8 cellular contexts compared by ENCODE assay signal in genomic region chr9:35882265-35882848, GRCh38. TPM values are rescaled to one million over a fixed set of nuclear protein-coding genes. Genes with fewer than 3 reads are reported as not detected.
DNase-seq lines count a peak whose midpoint lies in the region; ATAC-seq and TF ChIP-seq lines count a peak whose summit lies in the region.

No MANE protein-coding gene starts in this region.

- H3K27me3 ChIP-seq in H9 (ENCODE audit: insufficient read depth, low read length) (no peaks in the 10 kb centered on the region), lower lobe of right lung (ENCODE audit: low read depth) (no peaks in the 10 kb centered on the region)

- WGBS in H9 (ENCODE audit: extremely low coverage, insufficient read length, low lambda C conversion rate): no CpG with 5 or more reads among the region's 4 CpGs

- no peak overlapping the region for H3K18ac ChIP-seq in H9 (ENCODE audit: insufficient read length, low read depth, low read length)

- H3K4me3 Mint-ChIP-seq in H9: no peak overlapping the region

- H2BK15ac ChIP-seq in H9 (ENCODE audit: low read depth, low read length): no peak overlapping the region

- H3K23ac ChIP-seq in H9 (ENCODE audit: insufficient read length, low read depth, low read length): no peak overlapping the region

- H4K8ac ChIP-seq in H9 (replicated peaks; ENCODE audit: insufficient read length, low read depth, low read length): no peak overlapping the region

- peaks cover 0 to 17% of the 10 kb centered on the region in 2 experiments; a peak in 2 of 4 replicates for H3K4me1 Mint-ChIP-seq in H9

- H2BK12ac ChIP-seq in H9 (ENCODE audit: insufficient read length, low read depth, low read length): no peak overlapping the region

- H3K14ac ChIP-seq in H9 (ENCODE audit: insufficient read depth, low read length): no peak overlapping the region

- H3K4ac ChIP-seq in H9 (ENCODE audit: low read depth, low read length): no peak overlapping the region

- H3K79me1 ChIP-seq in H9 (ENCODE audit: insufficient read depth, low read depth, low read length, poor library complexity, severe bottlenecking): no peaks in the 10 kb centered on the region

- no peaks in the 10 kb centered on the region for H3K23me2 ChIP-seq in H9 (ENCODE audit: insufficient read length, low read depth, low read length, poor library complexity, severe bottlenecking)

- H3K27me3 Mint-ChIP-seq in H9 (ENCODE audit: low read depth): peaks cover 3% of the 10 kb centered on the region

- no peak overlapping the region for H2BK20ac ChIP-seq in H9 (ENCODE audit: low read depth, low read length, poor library complexity, severe bottlenecking)

- no peak overlapping the region for H3K9ac ChIP-seq in H9 (ENCODE audit: extremely low read depth, insufficient read length, low read length)

- no peak overlapping the region for H2AK5ac ChIP-seq in H9 (ENCODE audit: insufficient read length, low read length)

- no peak overlapping the region for H3K56ac ChIP-seq in H9 (ENCODE audit: insufficient read length, low read depth, low read length)

- intact Hi-C loops in lower lobe of right lung (cut with DNase I): no loop called here

- H3K4me1 ChIP-seq in H9 (ENCODE audit: insufficient read depth, low read length) (no peaks in the 10 kb centered on the region; the same call in 1 of the 2 replicates), lower lobe of right lung (no peaks in the 10 kb centered on the region)

- no peak overlapping the region for H2BK120ac ChIP-seq in H9 (ENCODE audit: low read depth, low read length, poor library complexity, severe bottlenecking)

- no peak overlapping the region for H3K4me3 ChIP-seq in lower lobe of right lung

- no peak overlapping the region for H3K27ac ChIP-seq in H9 (ENCODE audit: insufficient read length, low read depth, low read length)
- no peak overlapping the region for H3K27ac ChIP-seq in lower lobe of right lung

- no peak overlapping the region for H3K27ac Mint-ChIP-seq in H9

- H4K91ac ChIP-seq in H9 (ENCODE audit: insufficient read length, low read depth, low read length): no peak overlapping the region

- H3K79me2 ChIP-seq in H9 (ENCODE audit: insufficient read depth, low read length): no peaks in the 10 kb centered on the region

- H3K9me3 Mint-ChIP-seq in H9: peaks cover 6% of the 10 kb centered on the region in 2 experiments

- DNase-seq in AG08395 (ENCODE audit: low spot score): peak; percentile 82
- DNase-seq in H9: peak; percentile 80
- peak; percentile 20 for DNase-seq in NCI-H526 treated with DMSO at 0.1 percent for 48 hours (lab: John Stamatoyannopoulos, UW)
- peak; percentile 76 to 79 for DNase-seq in activated CD4-positive, alpha-beta T cell treated with anti-CD3 and anti-CD28 coated beads, Interleukin-2, amount 50 U/mL, for 4 hours
- peak; percentile 60 to 75 for DNase-seq in dermis microvascular lymphatic vessel endothelial cell (ENCODE audit: low read depth in 2 of 2)
- DNase-seq in lower lobe of right lung: peak; percentile 88
- peak; percentile 76 for DNase-seq in stimulated activated CD8-positive, alpha-beta memory T cell treated with anti-CD3 and anti-CD28 coated beads, Interleukin-12 subunit alpha, Interleukin-12 subunit beta, amount 100 ng/mL, for 1 hour (ENCODE audit: low read depth)

- no peak overlapping the region for H4K5ac ChIP-seq in H9 (ENCODE audit: insufficient read length, low read depth, low read length)

- no peak overlapping the region for H3T11ph ChIP-seq in H9 (ENCODE audit: low read length)

- ATAC-seq in lower lobe of right lung (peak; percentile 86 to 88), GM19455 (IDR thresholded peaks at IDR 0.05; ENCODE audit: unreplicated experiment) (no peak)

- H3K36me3 ChIP-seq in lower lobe of right lung: no peaks in the 10 kb centered on the region

- H3K9me3 ChIP-seq in H9 (ENCODE audit: control insufficient read depth, low read depth, low read length) (no peaks in the 10 kb centered on the region), lower lobe of right lung (peaks cover 4% of the 10 kb centered on the region)

- H4K20me1 ChIP-seq in H9 (ENCODE audit: control insufficient read depth, insufficient read depth, insufficient read length): no peaks in the 10 kb centered on the region

- peak; percentile 98 for TF ChIP-seq CTCF in H9 (conservative IDR thresholded peaks at IDR 0.05)
- peak; percentile 98 for TF ChIP-seq CTCF in lower lobe of right lung (IDR thresholded peaks at IDR 0.05)

- H2AFZ ChIP-seq in H9 (ENCODE audit: low read length): no peak overlapping the region

- H3K4me2 ChIP-seq in H9 (ENCODE audit: insufficient read depth, insufficient read length, low read length): no peak overlapping the region

- no peak overlapping the region for H2BK5ac ChIP-seq in H9 (ENCODE audit: insufficient read length, low read length)

- H3K36me3 Mint-ChIP-seq in H9 (ENCODE audit: insufficient read depth in 1 of 3, low read depth in 3 of 3): 0 out of 7 replicates have a peak, but pooled peaks cover 0 to 2% (median 0%) of the 10 kb centered on the region in 3 experiments

RNA-seq across cellular contexts. Expression of gene OR13J1, which starts 12.2 kb away (rescaled TPM):
- total RNA-seq in H9 (2021) (not detected in 2 replicates), dermis microvascular lymphatic vessel endothelial cell (not detected in 2 replicates), lower lobe of right lung (not detected)

RNA-seq across cellular contexts. Expression of gene HRCT1, which starts 23.6 kb away (rescaled TPM):
- total RNA-seq in H9 (2021) (not detected in 2 replicates), dermis microvascular lymphatic vessel endothelial cell (2.6 and 3.3 TPM in 2 replicates), lower lobe of right lung (8.7 TPM)

RNA-seq across cellular contexts. Expression of gene SPAAR, which starts 26.9 kb away (rescaled TPM):
- 0.26 TPM in 1 of 2 replicates, not detected in the other for total RNA-seq in H9 (2021)
- 0.76 and 2.8 TPM in 2 replicates for total RNA-seq in dermis microvascular lymphatic vessel endothelial cell
- total RNA-seq in lower lobe of right lung: 11.9 TPM

RNA-seq across cellular contexts. Expression of gene TMEM8B, which starts 53.3 kb away (rescaled TPM):
- total RNA-seq in H9 (2021): 7.9 and 9.3 TPM in 2 replicates
- 0.13 and 0.25 TPM in 2 replicates for total RNA-seq in dermis microvascular lymphatic vessel endothelial cell
- total RNA-seq in lower lobe of right lung: 12.6 TPM

RNA-seq across cellular contexts. Expression of gene FAM221B, which starts 53.8 kb away (rescaled TPM):
- not detected in 2 replicates for total RNA-seq in H9 (2021)
- not detected in 2 replicates for total RNA-seq in dermis microvascular lymphatic vessel endothelial cell
- 0.32 TPM for total RNA-seq in lower lobe of right lung

Comparison
In these comparisons a context has a peak if more than half of its experiments do, and no peak if none do; other contexts are left out.
1. DNase-seq: peak in every context shown above with its lines; median percentile 88 in lower lobe of right lung; 82 in AG08395; 80 in H9; 78 in activated CD4-positive, alpha-beta T cell treated with anti-CD3 and anti-CD28 coated beads, Interleukin-2, amount 50 U/mL, for 4 hours; 76 in stimulated activated CD8-positive, alpha-beta memory T cell treated with anti-CD3 and anti-CD28 coated beads, Interleukin-12 subunit alpha, Interleukin-12 subunit beta, amount 100 ng/mL, for 1 hour; 68 in dermis microvascular lymphatic vessel endothelial cell; 20 in NCI-H526 treated with DMSO at 0.1 percent for 48 hours.